ENCODE assay signal across 14 cellular contexts in genomic region chr5:39501403-39501802, GRCh38.
DNase-seq lines count a peak whose midpoint lies in the region; ATAC-seq and TF ChIP-seq lines count a peak whose summit lies in the region.
"Had no signal": no experiment of that assay in that cellular context is flagged by ENCODE, and none has a peak within 500 bp of the region (broad histone marks: within the 10 kb centered on the region; RNA-seq: fewer than 3 reads in every experiment).

No MANE protein-coding gene starts in this region.

- H3K27ac ChIP-seq in SJSA1 (peak overlapping the region; percentile 67), foreskin keratinocyte (peak overlapping the region; percentile 42)
- H3K27ac ChIP-seq: KMS-11 had no signal

- DNase-seq in Daoy (ENCODE audit: low read depth), result peak; percentile 72
- peak; percentile 64 to 67 for DNase-seq in SJSA1 (ENCODE audit: low read depth in 1 of 2, low spot score in 2 of 2)
- peak; percentile 46 to 74 for DNase-seq in foreskin keratinocyte
- DNase-seq in sciatic nerve (ENCODE audit: low spot score), result peak; percentile 69
- no peak for DNase-seq in mucosa of gallbladder (ENCODE audit: low spot score)
- DNase-seq in activated gamma-delta T cell (lab: John Stamatoyannopoulos, UW), result no peak
- DNase-seq: CD4-positive, alpha-beta T cell; effector CD8-positive, alpha-beta T cell; NCI-H524 treated with DMSO at 0.1 percent for 48 hours; spleen; stimulated activated naive CD8-positive, alpha-beta T cell treated with anti-CD3 and anti-CD28 coated beads, Interleukin-15, Interleukin-2, amounts not matched to agents 100 U/mL and 50 U/mL, for 24 hours had no signal

- H3K36me3 ChIP-seq in SJSA1, result no peaks in the 10 kb centered on the region
- H3K36me3 ChIP-seq: spleen had no signal

- H3K4me3 ChIP-seq in SJSA1, result no peak overlapping the region
- H3K4me3 ChIP-seq: spleen had no signal

- H3K9me3 ChIP-seq in SJSA1 (replicated peaks), result no peaks in the 10 kb centered on the region
- H3K9me3 ChIP-seq: spleen had no signal

- intact Hi-C loops in sciatic nerve (cut with DNase I), result no loop called here

- no peak for TF ChIP-seq CTCF in foreskin keratinocyte (conservative IDR thresholded peaks at IDR 0.05)

- no peaks in the 10 kb centered on the region for H3K27me3 ChIP-seq in SJSA1 (replicated peaks)
- no peaks in the 10 kb centered on the region for H3K27me3 ChIP-seq in foreskin keratinocyte
- H3K27me3 ChIP-seq: spleen had no signal

- ATAC-seq in foreskin keratinocyte (peak; percentile 83), sciatic nerve (peak; percentile 88), GM19395 (IDR thresholded peaks at IDR 0.05; ENCODE audit: unreplicated experiment) (no peak), HG02798 (IDR thresholded peaks at IDR 0.05; ENCODE audit: poor library complexity, unreplicated experiment) (no peak)
- ATAC-seq: stimulated activated naive CD8-positive, alpha-beta T cell treated with anti-CD3 and anti-CD28 coated beads, Interleukin-15, Interleukin-2, amounts not matched to agents 100 U/mL and 50 U/mL, for 24 hours had no signal

- H3K4me1 ChIP-seq in SJSA1 (replicated peaks), result peaks cover 39% of the 10 kb centered on the region
- peaks cover 13% of the 10 kb centered on the region for H3K4me1 ChIP-seq in foreskin keratinocyte

Comparison
In these comparisons a context has a peak if more than half of its experiments do, and no peak if none do; other contexts are left out.
1. DNase-seq: peak in Daoy (single experiment), SJSA1 (2 of 2), foreskin keratinocyte (2 of 2) and sciatic nerve (single experiment); none in mucosa of gallbladder (single experiment) and activated gamma-delta T cell (single experiment).
2. ATAC-seq: peak in foreskin keratinocyte (single experiment) and sciatic nerve (single experiment); none in GM19395 (single experiment) and HG02798 (single experiment).